Comparison of ENCODE assay signal across 8 cellular contexts in genomic region chr17:11986939-11987329, GRCh38. TPM values are rescaled to one million over a fixed set of nuclear protein-coding genes. Genes with fewer than 3 reads are reported as not detected.
DNase-seq lines count a peak whose midpoint lies in the region; ATAC-seq and TF ChIP-seq lines count a peak whose summit lies in the region.

No MANE protein-coding gene starts in this region.

- no peaks in the 10 kb centered on the region for H3K4me1 ChIP-seq in Loucy (ENCODE audit: insufficient read depth, low read length, poor library complexity, severe bottlenecking)

- no peak overlapping the region for H3K4me3 ChIP-seq in Loucy (ENCODE audit: low read length, poor library complexity, severe bottlenecking)

- H3K4me2 ChIP-seq in Loucy (ENCODE audit: low read depth, low read length, poor library complexity, severe bottlenecking) = no peak overlapping the region

- H3K9ac ChIP-seq in Loucy (ENCODE audit: low read depth, low read length, poor library complexity, severe bottlenecking) = no peak overlapping the region

- DNase-seq in Daoy (ENCODE audit: low read depth) (peak; percentile 35), brain pericyte (ENCODE audit: low read depth, low spot score) (peak; percentile 13), kidney tubule cell (ENCODE audit: low spot score) (peak; percentile 52), NK-92 (lab: John Stamatoyannopoulos, UW; ENCODE audit: unreplicated experiment) (no peak), KG1 (lab: John Stamatoyannopoulos, UW) (no peak)

- H3K9me3 ChIP-seq in Loucy (ENCODE audit: insufficient read depth, low read depth, low read length) = no peaks in the 10 kb centered on the region

- no peaks in the 10 kb centered on the region for H3K9me2 ChIP-seq in Loucy (replicated peaks; ENCODE audit: low read depth, low read length)

- no peaks in the 10 kb centered on the region for H3K27me3 ChIP-seq in Loucy (ENCODE audit: insufficient read depth, low read length, poor library complexity, severe bottlenecking)

- no peak overlapping the region for H2AFZ ChIP-seq in Loucy (ENCODE audit: low read length)

- no peaks in the 10 kb centered on the region for H3K79me2 ChIP-seq in Loucy (ENCODE audit: insufficient read depth, low read length)

- H3K36me3 ChIP-seq in Loucy (ENCODE audit: insufficient read depth, low read length) = peaks cover 13% of the 10 kb centered on the region; the same call in 1 of the 2 replicates

- H3F3A ChIP-seq in Loucy (ENCODE audit: low read depth) = no peaks in the 10 kb centered on the region

- no peaks in the 10 kb centered on the region for H4K20me1 ChIP-seq in Loucy (ENCODE audit: insufficient read depth, low read length, poor library complexity, severe bottlenecking)

- peak; percentile 73 for TF ChIP-seq CTCF in Loucy (conservative IDR thresholded peaks at IDR 0.05; ENCODE audit: low read length)

- ATAC-seq in HG02840 (IDR thresholded peaks at IDR 0.05; ENCODE audit: low FRiP score, unreplicated experiment) = no peak
- no peak for ATAC-seq in HG03354 (IDR thresholded peaks at IDR 0.05; ENCODE audit: poor library complexity, severe bottlenecking, unreplicated experiment)

RNA-seq across cellular contexts. Expression of gene ZNF18, which starts 10.3 kb away (rescaled TPM):
- 4.4 and 10.6 TPM in 2 replicates for total RNA-seq in Daoy (2014; rRNA removed; shearing (Covaris generic))

RNA-seq across cellular contexts. Expression of gene MAP2K4, which starts 33.7 kb away (rescaled TPM):
- 21.7 and 31.8 TPM in 2 replicates for total RNA-seq in Daoy (2014; rRNA removed; shearing (Covaris generic))

Comparison
In these comparisons a context has a peak if more than half of its experiments do, and no peak if none do; other contexts are left out.
1. DNase-seq: peak in Daoy (single experiment), brain pericyte (single experiment) and kidney tubule cell (single experiment); none in NK-92 (single experiment) and KG1 (single experiment).